8 cellular contexts compared by ENCODE assay signal in genomic region chr15:99076555-99077308, GRCh38. TPM values are rescaled to one million over a fixed set of nuclear protein-coding genes. Genes with fewer than 3 reads are reported as not detected.
DNase-seq lines count a peak whose midpoint lies in the region; ATAC-seq and TF ChIP-seq lines count a peak whose summit lies in the region.

No MANE protein-coding gene starts in this region.

- H3K27me3 ChIP-seq in MG63 (peaks cover 4% of the 10 kb centered on the region; the same call in 1 of the 2 replicates), right cardiac atrium (ENCODE audit: control insufficient read depth, insufficient read depth) (no peaks in the 10 kb centered on the region), psoas muscle (ENCODE audit: insufficient read depth in 3 of 3, low read length in 2 of 3) (no peaks in the 10 kb centered on the region)

- H3K9me3 ChIP-seq in HEK293 (ENCODE audit: control insufficient read depth, insufficient read depth, low read depth, low read length): no peaks in the 10 kb centered on the region
- no peaks in the 10 kb centered on the region for H3K9me3 ChIP-seq in MG63
- no peaks in the 10 kb centered on the region for H3K9me3 ChIP-seq in right cardiac atrium (ENCODE audit: control insufficient read depth, low read length)
- no peaks in the 10 kb centered on the region for H3K9me3 ChIP-seq in psoas muscle

- POLR2A ChIA-PET in HEK293 (lab: Yijun Ruan, JAX): interaction anchor here (0.7 kb wide), 1 partner anchor 19 kb away, joined by 4 read pairs; no protein-coding TSS in a partner anchor

- CTCF ChIA-PET in HEK293 (lab: Yijun Ruan, JAX): interaction anchor here (0.5 to 3.8 kb wide), 75 partner anchors 8 to 1451 kb away, joined by 3 to 29 read pairs (median 4); no protein-coding TSS in a partner anchor

- 8% methylated on average over 10 of the region's 10 CpGs for WGBS in right cardiac atrium
- WGBS in psoas muscle, 3 donors: 7 to 10% (median 9%) methylated on average over 10 of the region's 10 CpGs

- peak; percentile 83 to 90 for ATAC-seq in right cardiac atrium
- peak; percentile 85 to 95 (median 87) for ATAC-seq in psoas muscle

- H3K27ac ChIP-seq in HEK293 (ENCODE audit: extremely low read depth, low read depth, low read length) (no peak overlapping the region), right cardiac atrium (ENCODE audit: low read length) (no peak overlapping the region), psoas muscle (no peak overlapping the region)

- intact Hi-C loops in right cardiac atrium (cut with DNase I): loop anchor here in 3 of 4 donors (5.0 to 10.0 kb wide), 6 partner anchors 299 to 634 kb away; no protein-coding TSS in a partner anchor
- intact Hi-C loops in psoas muscle (cut with DNase I): loop anchor here (5.0 to 10.0 kb wide), 4 partner anchors 299 to 634 kb away; no protein-coding TSS in a partner anchor

- no peaks in the 10 kb centered on the region for H3K4me1 ChIP-seq in HEK293 (ENCODE audit: control insufficient read depth, insufficient read depth, low read length)
- no peaks in the 10 kb centered on the region for H3K4me1 ChIP-seq in right cardiac atrium (ENCODE audit: control insufficient read depth, insufficient read depth, low read length)
- no peaks in the 10 kb centered on the region for H3K4me1 ChIP-seq in psoas muscle

- H3K4me3 ChIP-seq in HEK293 (ENCODE audit: low read depth, low read length) (peak overlapping the region; percentile 1; the same call in 1 of the 2 replicates), MG63 (no peak overlapping the region), right cardiac atrium (ENCODE audit: low read length) (peak overlapping the region; percentile 38), psoas muscle (peak overlapping the region; percentile 45)

- TF ChIP-seq CTCF in HEK293 (tag by site-specific recombination; IDR thresholded peaks at IDR 0.05) (peak; percentile 70; the same call in 1 of the 2 replicates), psoas muscle (IDR thresholded peaks at IDR 0.05) (peak; percentile 89)

- H3K36me3 ChIP-seq in HEK293 (ENCODE audit: control insufficient read depth in 2 of 2, insufficient read depth in 1 of 2, low read length in 2 of 2) (no peaks in the 10 kb centered on the region), MG63 (no peaks in the 10 kb centered on the region), psoas muscle (ENCODE audit: insufficient read depth in 1 of 2, low read depth in 1 of 2) (no peaks in the 10 kb centered on the region)

- peak; percentile 52 for DNase-seq in NK-92 treated with Interleukin-12 subunit alpha and Interleukin-12 subunit beta, amount 100 ng/mL, for 24 hours (lab: John Stamatoyannopoulos, UW)
- DNase-seq in NK-92 (lab: John Stamatoyannopoulos, UW; ENCODE audit: unreplicated experiment) (no peak), MG63 (peak; percentile 75), SHP77 (lab: John Stamatoyannopoulos, UW) (peak; percentile 70 to 75), anterior cingulate cortex (lab: John Stamatoyannopoulos, UW) (peak in 35 of 58 donors; percentile 6 to 76 (median 21)), right cardiac atrium (peak; percentile 66 to 81 (median 70)), psoas muscle (peak in 1 of 2 donors; percentile 61)

TF ChIP-seq in HEK293, 187 proteins besides CTCF, POLR2A, EP300 and RAD21 (continues in another document):
- TF ChIP-seq ZNF701 (tag by site-specific recombination; IDR thresholded peaks at IDR 0.05) (no peak), IKZF3 (tag by site-specific recombination; IDR thresholded peaks at IDR 0.05) (peak; percentile 81), ZNF555 (tag by site-specific recombination; conservative IDR thresholded peaks at IDR 0.05) (no peak), HOXA7 (CRISPR knock-in tag; IDR thresholded peaks at IDR 0.05; ENCODE audit: borderline replicate concordance) (no peak), ZNF791 (tag by site-specific recombination; IDR thresholded peaks at IDR 0.05) (no peak), ZNF132 (tag by site-specific recombination; IDR thresholded peaks at IDR 0.05; ENCODE audit: borderline replicate concordance) (no peak), ZSCAN5A (tag by site-specific recombination; IDR thresholded peaks at IDR 0.05) (no peak), ZNF341 (tag by site-specific recombination; IDR thresholded peaks at IDR 0.05; ENCODE audit: low read depth) (no peak), ZNF544 (tag by site-specific recombination; IDR thresholded peaks at IDR 0.05) (no peak), ZNF155 (tag by site-specific recombination; IDR thresholded peaks at IDR 0.05) (no peak), ZNF23 (tag by site-specific recombination; IDR thresholded peaks at IDR 0.05; ENCODE audit: borderline replicate concordance) (no peak)
- TF ChIP-seq, protein P1, sequence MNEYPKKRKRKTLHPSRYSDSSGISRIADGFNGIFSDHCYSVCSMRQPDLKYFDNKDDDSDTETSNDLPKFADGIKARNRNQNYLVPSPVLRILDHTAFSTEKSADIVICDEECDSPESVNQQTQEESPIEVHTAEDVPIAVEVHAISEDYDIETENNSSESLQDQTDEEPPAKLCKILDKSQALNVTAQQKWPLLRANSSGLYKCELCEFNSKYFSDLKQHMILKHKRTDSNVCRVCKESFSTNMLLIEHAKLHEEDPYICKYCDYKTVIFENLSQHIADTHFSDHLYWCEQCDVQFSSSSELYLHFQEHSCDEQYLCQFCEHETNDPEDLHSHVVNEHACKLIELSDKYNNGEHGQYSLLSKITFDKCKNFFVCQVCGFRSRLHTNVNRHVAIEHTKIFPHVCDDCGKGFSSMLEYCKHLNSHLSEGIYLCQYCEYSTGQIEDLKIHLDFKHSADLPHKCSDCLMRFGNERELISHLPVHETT (tag by site-specific recombination; IDR thresholded peaks at IDR 0.05): no peak
- TF ChIP-seq, protein P2, sequence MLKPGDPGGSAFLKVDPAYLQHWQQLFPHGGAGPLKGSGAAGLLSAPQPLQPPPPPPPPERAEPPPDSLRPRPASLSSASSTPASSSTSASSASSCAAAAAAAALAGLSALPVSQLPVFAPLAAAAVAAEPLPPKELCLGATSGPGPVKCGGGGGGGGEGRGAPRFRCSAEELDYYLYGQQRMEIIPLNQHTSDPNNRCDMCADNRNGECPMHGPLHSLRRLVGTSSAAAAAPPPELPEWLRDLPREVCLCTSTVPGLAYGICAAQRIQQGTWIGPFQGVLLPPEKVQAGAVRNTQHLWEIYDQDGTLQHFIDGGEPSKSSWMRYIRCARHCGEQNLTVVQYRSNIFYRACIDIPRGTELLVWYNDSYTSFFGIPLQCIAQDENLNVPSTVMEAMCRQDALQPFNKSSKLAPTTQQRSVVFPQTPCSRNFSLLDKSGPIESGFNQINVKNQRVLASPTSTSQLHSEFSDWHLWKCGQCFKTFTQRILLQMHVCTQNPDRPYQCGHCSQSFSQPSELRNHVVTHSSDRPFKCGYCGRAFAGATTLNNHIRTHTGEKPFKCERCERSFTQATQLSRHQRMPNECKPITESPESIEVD (tag by site-specific recombination; IDR thresholded peaks at IDR 0.05): no peak
- TF ChIP-seq, protein P3, sequence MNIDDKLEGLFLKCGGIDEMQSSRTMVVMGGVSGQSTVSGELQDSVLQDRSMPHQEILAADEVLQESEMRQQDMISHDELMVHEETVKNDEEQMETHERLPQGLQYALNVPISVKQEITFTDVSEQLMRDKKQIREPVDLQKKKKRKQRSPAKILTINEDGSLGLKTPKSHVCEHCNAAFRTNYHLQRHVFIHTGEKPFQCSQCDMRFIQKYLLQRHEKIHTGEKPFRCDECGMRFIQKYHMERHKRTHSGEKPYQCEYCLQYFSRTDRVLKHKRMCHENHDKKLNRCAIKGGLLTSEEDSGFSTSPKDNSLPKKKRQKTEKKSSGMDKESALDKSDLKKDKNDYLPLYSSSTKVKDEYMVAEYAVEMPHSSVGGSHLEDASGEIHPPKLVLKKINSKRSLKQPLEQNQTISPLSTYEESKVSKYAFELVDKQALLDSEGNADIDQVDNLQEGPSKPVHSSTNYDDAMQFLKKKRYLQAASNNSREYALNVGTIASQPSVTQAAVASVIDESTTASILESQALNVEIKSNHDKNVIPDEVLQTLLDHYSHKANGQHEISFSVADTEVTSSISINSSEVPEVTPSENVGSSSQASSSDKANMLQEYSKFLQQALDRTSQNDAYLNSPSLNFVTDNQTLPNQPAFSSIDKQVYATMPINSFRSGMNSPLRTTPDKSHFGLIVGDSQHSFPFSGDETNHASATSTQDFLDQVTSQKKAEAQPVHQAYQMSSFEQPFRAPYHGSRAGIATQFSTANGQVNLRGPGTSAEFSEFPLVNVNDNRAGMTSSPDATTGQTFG (tag by site-specific recombination; IDR thresholded peaks at IDR 0.05; ENCODE audit: borderline replicate concordance): no peak
- TF ChIP-seq, protein P4, sequence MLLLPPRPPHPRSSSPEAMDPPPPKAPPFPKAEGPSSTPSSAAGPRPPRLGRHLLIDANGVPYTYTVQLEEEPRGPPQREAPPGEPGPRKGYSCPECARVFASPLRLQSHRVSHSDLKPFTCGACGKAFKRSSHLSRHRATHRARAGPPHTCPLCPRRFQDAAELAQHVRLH (tag by site-specific recombination; IDR thresholded peaks at IDR 0.05): 0 out of 2 replicates have a peak, but pooled peaks have one; percentile 49
- TF ChIP-seq, protein P5, sequence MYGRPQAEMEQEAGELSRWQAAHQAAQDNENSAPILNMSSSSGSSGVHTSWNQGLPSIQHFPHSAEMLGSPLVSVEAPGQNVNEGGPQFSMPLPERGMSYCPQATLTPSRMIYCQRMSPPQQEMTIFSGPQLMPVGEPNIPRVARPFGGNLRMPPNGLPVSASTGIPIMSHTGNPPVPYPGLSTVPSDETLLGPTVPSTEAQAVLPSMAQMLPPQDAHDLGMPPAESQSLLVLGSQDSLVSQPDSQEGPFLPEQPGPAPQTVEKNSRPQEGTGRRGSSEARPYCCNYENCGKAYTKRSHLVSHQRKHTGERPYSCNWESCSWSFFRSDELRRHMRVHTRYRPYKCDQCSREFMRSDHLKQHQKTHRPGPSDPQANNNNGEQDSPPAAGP (tag by site-specific recombination; IDR thresholded peaks at IDR 0.05): no peak

RNA-seq across cellular contexts. Expression of gene SYNM, which starts 28.1 kb away (rescaled TPM):
- total RNA-seq in MG63 (2014; rRNA removed; shearing (Covaris generic); ENCODE audit: low replicate concordance): 2.5 and 7.4 TPM in 2 replicates
- total RNA-seq in right cardiac atrium (100 to 1,000 TPM; 184 to 463 (median 218) TPM), psoas muscle (100 to 1,000 TPM; 288 to 380 (median 349) TPM)
- polyA plus RNA-seq in right cardiac atrium (127 TPM), psoas muscle (100 to 1,000 TPM in 2 of 3 donors, 10 to 100 TPM in 1; 77.5 to 291 (median 121) TPM)

Comparison
In these comparisons a context has a peak if more than half of its experiments do, and no peak if none do; other contexts are left out.
1. RNA of gene SYNM, which starts 28.1 kb away (total RNA-seq): 288 to 380 TPM in psoas muscle and 184 to 463 TPM in right cardiac atrium; 2.5 to 7.4 TPM in MG63; every median in the first group is over 10 times any median in the second.